ENCODE assay signal across 8 cellular contexts in the genomic region with DNA sequence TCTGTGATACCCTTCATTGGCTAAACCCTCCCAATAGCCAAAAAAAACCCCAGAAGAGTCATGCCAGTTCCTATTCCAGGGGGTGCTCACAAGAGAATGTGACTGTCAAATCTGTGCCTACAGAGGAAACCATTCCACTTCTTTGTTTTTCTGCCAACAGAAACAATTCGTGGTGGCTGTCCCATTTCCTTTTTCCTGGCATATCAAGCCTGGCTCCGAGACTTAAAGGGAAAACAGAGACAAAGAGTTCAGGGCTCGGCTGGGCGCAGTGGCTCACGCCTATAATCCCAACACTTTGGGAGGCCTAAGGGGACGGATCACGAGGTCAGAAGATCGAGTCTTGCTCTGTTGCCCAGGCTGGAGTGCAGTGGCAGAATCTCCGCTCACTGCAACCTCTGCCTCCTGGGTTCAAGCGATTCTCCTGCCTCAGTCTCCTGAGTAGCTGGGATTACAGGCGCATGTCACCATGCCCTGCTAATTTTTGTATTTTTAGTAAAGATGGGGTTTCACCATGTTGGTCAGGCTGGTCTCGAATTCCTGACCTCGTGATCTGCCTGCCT. TPM values are rescaled to one million over a fixed set of nuclear protein-coding genes. Genes with fewer than 3 reads are reported as not detected.
DNase-seq lines count a peak whose midpoint lies in the region; ATAC-seq and TF ChIP-seq lines count a peak whose summit lies in the region.
"Not testable (repeated sequence)": the region's sequence is repeated elsewhere in the genome, so short reads cannot be mapped to it uniquely, and the experiment has no call there.

No MANE protein-coding gene starts in this region.

- not testable (repeated sequence) for H3K27me3 ChIP-seq in brain microvascular endothelial cell (replicated peaks); right cardiac atrium (ENCODE audit: control insufficient read depth, insufficient read depth); skeletal muscle satellite cell (ENCODE audit: control insufficient read depth, insufficient read depth, low read length)

- H3K4me3 Mint-ChIP-seq in endothelial cell (ENCODE audit: unreplicated experiment): peak overlapping the region; percentile 71
- not testable (repeated sequence) for H3K4me3 Mint-ChIP-seq in nephron

- H3K36me3 ChIP-seq in brain microvascular endothelial cell (replicated peaks) (peaks cover 10% of the 10 kb centered on the region), skeletal muscle satellite cell (ENCODE audit: insufficient read depth, low read length) (peaks cover 13% of the 10 kb centered on the region)

- H3K36me3 Mint-ChIP-seq in endothelial cell (ENCODE audit: low read depth, unreplicated experiment): not testable (repeated sequence)
- H3K36me3 Mint-ChIP-seq in nephron (ENCODE audit: low read depth): peaks cover 36% of the 10 kb centered on the region

- in situ Hi-C loops in brain microvascular endothelial cell (cut with HindIII; ENCODE audit: low pct_ligation_motif_present, low sequenced_read_pairs): not testable (repeated sequence)

- H3K4me3 ChIP-seq in brain microvascular endothelial cell (ENCODE audit: low read depth, low read length); right cardiac atrium (ENCODE audit: low read length): not testable (repeated sequence)
- H3K4me3 ChIP-seq in skeletal muscle satellite cell (ENCODE audit: low read length): peak overlapping the region; percentile 16

- WGBS in right cardiac atrium: 70% methylated on average over 13 of the region's 13 CpGs

- not testable (repeated sequence) for H3K9me3 ChIP-seq in right cardiac atrium (ENCODE audit: control insufficient read depth, low read length); skeletal muscle satellite cell (replicated peaks; ENCODE audit: low read length)

- H3K9me3 Mint-ChIP-seq in endothelial cell (ENCODE audit: unreplicated experiment); nephron: not testable (repeated sequence)

- peak overlapping the region; percentile 37; the same call in 1 of the 2 replicates for H3K27ac ChIP-seq in VCaP
- not testable (repeated sequence) for H3K27ac ChIP-seq in brain microvascular endothelial cell; right cardiac atrium (ENCODE audit: low read length)

- peak; percentile 47 to 71 for ATAC-seq in right cardiac atrium

- DNase-seq in Daoy (ENCODE audit: low read depth) (peak; percentile 14), NCI-H82 (lab: John Stamatoyannopoulos, UW) (peak; percentile 56), endothelial cell (ENCODE audit: low spot score) (peak; percentile 34)
- not testable (repeated sequence) for DNase-seq in brain microvascular endothelial cell, right cardiac atrium

- H3K4me2 ChIP-seq in skeletal muscle satellite cell (ENCODE audit: low read length): peak overlapping the region; percentile 37

- not testable (repeated sequence) for H3K9ac ChIP-seq in skeletal muscle satellite cell (ENCODE audit: low read depth, low read length)

- H3K27me3 Mint-ChIP-seq in endothelial cell (ENCODE audit: unreplicated experiment); nephron (ENCODE audit: low read depth): not testable (repeated sequence)

- not testable (repeated sequence) for H3K4me1 ChIP-seq in right cardiac atrium (ENCODE audit: control insufficient read depth, insufficient read depth, low read length)
- H3K4me1 ChIP-seq in skeletal muscle satellite cell (ENCODE audit: control insufficient read depth, insufficient read depth, low read length): peaks cover 19% of the 10 kb centered on the region

- not testable (repeated sequence) for TF ChIP-seq CTCF in VCaP (conservative IDR thresholded peaks at IDR 0.05); endothelial cell (IDR thresholded peaks at IDR 0.05; ENCODE audit: unreplicated experiment); nephron (IDR thresholded peaks at IDR 0.05; ENCODE audit: unreplicated experiment in 3 of 3)
- peak; percentile 1 for TF ChIP-seq CTCF in brain microvascular endothelial cell (IDR thresholded peaks at IDR 0.05; ENCODE audit: low read depth, low read length, missing control alignments)

- intact Hi-C loops in right cardiac atrium (cut with DNase I): not testable (repeated sequence)

- H3K27ac Mint-ChIP-seq in endothelial cell (ENCODE audit: unreplicated experiment) (peak overlapping the region; percentile 93), nephron (peak overlapping the region in 2 of 3 experiments; percentile 16 to 31)

- H3K4me1 Mint-ChIP-seq in endothelial cell (ENCODE audit: unreplicated experiment) (peaks cover 30% of the 10 kb centered on the region), nephron (peaks cover 10% of the 10 kb centered on the region)

RNA-seq across cellular contexts. Expression of a gene that starts 9.1 kb away (rescaled TPM):
- total RNA-seq in Daoy (2014; rRNA removed; shearing (Covaris generic)): 16.6 and 22.4 TPM in 2 replicates
- total RNA-seq in endothelial cell (ENCODE audit: unreplicated experiment) (91.7 TPM), right cardiac atrium (10 to 100 TPM; 39.2 to 50.0 (median 46.2) TPM)
- polyA plus RNA-seq in right cardiac atrium: 28.2 TPM
- total RNA-seq in skeletal muscle satellite cell (2012; rRNA removed): 37.3 and 41.1 TPM in 2 replicates

RNA-seq across cellular contexts. Expression of a gene that starts 34.9 kb away (rescaled TPM):
- 9.8 and 17.3 TPM in 2 replicates for total RNA-seq in Daoy (2014; rRNA removed; shearing (Covaris generic))
- total RNA-seq in endothelial cell (ENCODE audit: unreplicated experiment) (18.1 TPM), right cardiac atrium (10 to 100 TPM in 3 of 4 donors, 1 to 10 TPM in 1; 8.8 to 11.5 (median 10.9) TPM)
- polyA plus RNA-seq in right cardiac atrium: 11.0 TPM
- 7.9 TPM in 2 replicates for total RNA-seq in skeletal muscle satellite cell (2012; rRNA removed)

RNA-seq across cellular contexts. Expression of a gene that starts 37.7 kb away (rescaled TPM):
- total RNA-seq in Daoy (2014; rRNA removed; shearing (Covaris generic)): 524 and 545 TPM in 2 replicates
- total RNA-seq in endothelial cell (ENCODE audit: unreplicated experiment) (175 TPM), right cardiac atrium (100 to 1,000 TPM; 134 to 167 (median 146) TPM)
- 247 TPM for polyA plus RNA-seq in right cardiac atrium
- total RNA-seq in skeletal muscle satellite cell (2012; rRNA removed): 460 and 486 TPM in 2 replicates

RNA-seq across cellular contexts. Expression of a gene that starts 42.1 kb away (rescaled TPM):
- total RNA-seq in Daoy (2014; rRNA removed; shearing (Covaris generic)): 3.3 and 3.5 TPM in 2 replicates
- total RNA-seq in endothelial cell (ENCODE audit: unreplicated experiment) (79.4 TPM), right cardiac atrium (10 to 100 TPM; 28.2 to 48.4 (median 34.7) TPM)
- polyA plus RNA-seq in right cardiac atrium: 34.3 TPM
- total RNA-seq in skeletal muscle satellite cell (2012; rRNA removed): 1.8 and 3.1 TPM in 2 replicates
